ENCODE assay signal across 21 cellular contexts in genomic region chr20:6184086-6184485, GRCh38.
DNase-seq lines count a peak whose midpoint lies in the region; ATAC-seq, FAIRE-seq and TF ChIP-seq lines count a peak whose summit lies in the region.
"Had no signal": no experiment of that assay in that cellular context is flagged by ENCODE, and none has a peak within 500 bp of the region (broad histone marks: within the 10 kb centered on the region; RNA-seq: fewer than 3 reads in every experiment).

No MANE protein-coding gene starts in this region.

- no peak overlapping the region for H2BK5ac ChIP-seq in H1 (ENCODE audit: low read depth, low read length)

- H3K4me1 ChIP-seq in H1 (replicated peaks in 1 of 4; ENCODE audit: control insufficient read depth in 3 of 4, insufficient read depth in 4 of 4, low read length in 3 of 4): no peaks in the 10 kb centered on the region
- H3K4me1 ChIP-seq: parathyroid adenoma, stomach, upper lobe of left lung had no signal

- no peak overlapping the region for H3K27ac Mint-ChIP-seq in activated CD8-positive, alpha-beta T cell treated with anti-CD3 and anti-CD28 coated beads for 36 hours
- H3K27ac Mint-ChIP-seq: activated naive CD8-positive, alpha-beta T cell treated with anti-CD3 and anti-CD28 coated beads, Interleukin-2, amount 50 U/mL, for 24 hours; CD8-positive, alpha-beta T cell; naive thymus-derived CD8-positive, alpha-beta T cell had no signal

- ATAC-seq in HG02938 (IDR thresholded peaks at IDR 0.05; ENCODE audit: unreplicated experiment): no peak
- ATAC-seq in activated CD8-positive, alpha-beta T cell treated with anti-CD3 and anti-CD28 coated beads for 36 hours: no peak
- ATAC-seq: activated naive CD8-positive, alpha-beta T cell treated with anti-CD3 and anti-CD28 coated beads, Interleukin-2, amount 50 U/mL, for 24 hours; CD8-positive, alpha-beta T cell; naive thymus-derived CD8-positive, alpha-beta T cell had no signal

- no peak overlapping the region for H2BK120ac ChIP-seq in H1 (replicated peaks; ENCODE audit: low read depth, low read length)

- WGBS in H1 (ENCODE audit: extremely low coverage in 1 of 2, insufficient coverage in 1 of 2, insufficient read length in 1 of 2, insufficient replicate concordance in 2 of 2, low coverage in 1 of 2, low lambda C conversion rate in 2 of 2, missing lambda C conversion rate in 1 of 2), 2 experiments: 85% methylated on average over 6 of the region's 6 CpGs; no CpG with 5 or more reads in 1 of the 2 experiments

- H2BK15ac ChIP-seq in H1 (ENCODE audit: low read length): no peak overlapping the region

- POLR2A ChIA-PET in H1 (lab: Charles Lee; ENCODE audit: partially characterized antibody): interaction anchor here (0.7 kb wide), 1 partner anchor 354 kb away, joined by 3 read pairs; no protein-coding TSS in a partner anchor
- POLR2A ChIA-PET in activated CD8-positive, alpha-beta T cell treated with anti-CD3 and anti-CD28 coated beads for 36 hours (lab: Charles Lee): no interaction called here

- no peak overlapping the region for H4K5ac ChIP-seq in H1 (ENCODE audit: insufficient read length, low read depth, low read length)

- no peak overlapping the region for H3K4ac ChIP-seq in H1 (replicated peaks; ENCODE audit: insufficient read length, low read depth, low read length)

- no peak overlapping the region for H3K4me3 Mint-ChIP-seq in activated CD8-positive, alpha-beta T cell treated with anti-CD3 and anti-CD28 coated beads for 36 hours
- H3K4me3 Mint-ChIP-seq: activated naive CD8-positive, alpha-beta T cell treated with anti-CD3 and anti-CD28 coated beads, Interleukin-2, amount 50 U/mL, for 24 hours; CD8-positive, alpha-beta T cell; naive thymus-derived CD8-positive, alpha-beta T cell had no signal

- H3K18ac ChIP-seq in H1 (ENCODE audit: extremely low read depth, low read length): no peak overlapping the region

- H3K79me1 ChIP-seq in H1 (ENCODE audit: low read depth, low read length): no peaks in the 10 kb centered on the region

- no peak overlapping the region; the same call in 1 of the 2 replicates for H4K8ac ChIP-seq in H1 (ENCODE audit: extremely low read depth, insufficient read depth, low read length)

- no peaks in the 10 kb centered on the region for H3K9me3 ChIP-seq in H1 (ENCODE audit: insufficient read depth in 2 of 2, low read depth in 1 of 2, low read length in 1 of 2)
- H3K9me3 ChIP-seq: stomach, upper lobe of left lung had no signal

- H3K4me3 ChIP-seq in H1 (ENCODE audit: extremely low read depth in 1 of 4, insufficient read depth in 2 of 4, low read depth in 3 of 4, low read length in 4 of 4): no peak overlapping the region
- H3K4me3 ChIP-seq: SK-N-MC, stomach, upper lobe of left lung had no signal

- TF ChIP-seq CTCF in 22Rv1 (IDR thresholded peaks at IDR 0.05): peak; percentile 28
- peak; percentile 11 for TF ChIP-seq CTCF in GM10266 (IDR thresholded peaks at IDR 0.05; ENCODE audit: control insufficient read depth, insufficient read depth, low read depth, missing control alignments)
- TF ChIP-seq CTCF in H1 (IDR thresholded peaks at IDR 0.05; ENCODE audit: control extremely low read depth in 1 of 3, insufficient read depth in 1 of 3, low read depth in 1 of 3, low read length in 3 of 3): peak; percentile 21 to 55 (median 49); a peak in 3 of 4 replicates
- no peak for TF ChIP-seq CTCF in activated CD8-positive, alpha-beta T cell treated with anti-CD3 and anti-CD28 coated beads for 36 hours (IDR thresholded peaks at IDR 0.05)

- no peaks in the 10 kb centered on the region for H3K27me3 Mint-ChIP-seq in activated CD8-positive, alpha-beta T cell treated with anti-CD3 and anti-CD28 coated beads for 36 hours

- H3K4me1 Mint-ChIP-seq in activated CD8-positive, alpha-beta T cell treated with anti-CD3 and anti-CD28 coated beads for 36 hours (ENCODE audit: low read depth): no peaks in the 10 kb centered on the region
- H3K4me1 Mint-ChIP-seq: activated naive CD8-positive, alpha-beta T cell treated with anti-CD3 and anti-CD28 coated beads, Interleukin-2, amount 50 U/mL, for 24 hours; naive thymus-derived CD8-positive, alpha-beta T cell had no signal

- H3K14ac ChIP-seq in H1 (ENCODE audit: insufficient read length): no peak overlapping the region

- H3K9me3 Mint-ChIP-seq in activated CD8-positive, alpha-beta T cell treated with anti-CD3 and anti-CD28 coated beads for 36 hours: no peaks in the 10 kb centered on the region
- H3K9me3 Mint-ChIP-seq: activated naive CD8-positive, alpha-beta T cell treated with anti-CD3 and anti-CD28 coated beads, Interleukin-2, amount 50 U/mL, for 24 hours; CD8-positive, alpha-beta T cell had no signal

- no peak overlapping the region for H3K27ac ChIP-seq in 22Rv1
- no peak overlapping the region for H3K27ac ChIP-seq in H1 (ENCODE audit: low read depth, low read length)
- H3K27ac ChIP-seq: parathyroid adenoma, SK-N-MC, stomach, upper lobe of left lung had no signal

- H4K91ac ChIP-seq in H1 (replicated peaks; ENCODE audit: insufficient read length, low read length): no peak overlapping the region

- peaks cover 0 to 1% (median 0%) of the 10 kb centered on the region in 4 experiments; a peak in 1 of 7 replicates for H3K27me3 ChIP-seq in H1 (replicated peaks in 1 of 4; ENCODE audit: control insufficient read depth in 3 of 4, extremely low read depth in 1 of 4, insufficient read depth in 3 of 4, low read length in 3 of 4)
- H3K27me3 ChIP-seq: upper lobe of left lung had no signal

- no peak overlapping the region for H3K23ac ChIP-seq in H1 (ENCODE audit: insufficient read length)

- no peak overlapping the region for H2BK20ac ChIP-seq in H1 (ENCODE audit: low read length)

- no peak overlapping the region for H2BK12ac ChIP-seq in H1 (ENCODE audit: low read depth, low read length)

- no peaks in the 10 kb centered on the region for H3K36me3 ChIP-seq in H1 (ENCODE audit: control insufficient read depth in 2 of 4, insufficient read depth in 4 of 4, low read length in 3 of 4)
- H3K36me3 ChIP-seq: stomach, upper lobe of left lung had no signal

- no peak overlapping the region for H3K9ac ChIP-seq in H1 (replicated peaks in 1 of 4; ENCODE audit: extremely low read depth in 1 of 4, low read depth in 3 of 4, low read length in 3 of 4)
- H3K9ac ChIP-seq: parathyroid adenoma had no signal

- no peaks in the 10 kb centered on the region for H3K23me2 ChIP-seq in H1 (ENCODE audit: low read depth, low read length)

- no peak overlapping the region for H3K56ac ChIP-seq in H1 (replicated peaks; ENCODE audit: insufficient read length, low read depth, low read length)

- no peak overlapping the region for H3K4me2 ChIP-seq in H1 (ENCODE audit: insufficient read depth in 1 of 2, low read depth in 2 of 2, low read length in 2 of 2)

- H4K20me1 ChIP-seq in H1 (replicated peaks in 1 of 2; ENCODE audit: control insufficient read depth in 1 of 2, insufficient read depth in 2 of 2, low read length in 2 of 2): no peaks in the 10 kb centered on the region

- CTCF ChIA-PET in H1 (lab: Charles Lee; ENCODE audit: partially characterized antibody): interaction anchor here (0.6 to 3.7 kb wide), 24 partner anchors 10 to 1099 kb away, joined by 3 to 18 read pairs (median 4); no protein-coding TSS in a partner anchor
- CTCF ChIA-PET in activated CD8-positive, alpha-beta T cell treated with anti-CD3 and anti-CD28 coated beads for 36 hours (lab: Charles Lee): no interaction called here

- DNase-seq in GM10266 (ENCODE audit: extremely low spot score): no peak
- peak; percentile 32 for DNase-seq in NAMALWA (ENCODE audit: low spot score)
- no peak for DNase-seq in H1 (ENCODE audit: low read depth in 1 of 2, low spot score in 2 of 2)
- DNase-seq in SKM-1 treated with dmso at 0.1 percent for 144 hours (lab: John Stamatoyannopoulos, UW; ENCODE audit: unreplicated experiment): no peak
- DNase-seq in activated CD8-positive, alpha-beta T cell treated with anti-CD3 and anti-CD28 coated beads for 36 hours: no peak
- no peak for DNase-seq in RCC 7860 (ENCODE audit: low spot score)
- DNase-seq: activated CD8-positive, alpha-beta memory T cell treated with anti-CD3 and anti-CD28 coated beads for 24 hours; activated naive CD8-positive, alpha-beta T cell treated with anti-CD3 and anti-CD28 coated beads, Interleukin-2, amount 50 U/mL, for 24 hours; CD8-positive, alpha-beta T cell; KBM-7; mesenchymal stem cell; naive thymus-derived CD8-positive, alpha-beta T cell; NCI-H1105 treated with DMSO at 0.1 percent for 48 hours; NCI-H526 treated with DMSO at 0.1 percent for 48 hours; stimulated activated CD4-positive, alpha-beta T cell treated with anti-CD3 and anti-CD28 coated beads, Interleukin-2, amount 100 ng/mL, for 24 hours; stomach had no signal

- peak; percentile 12 to 25; a peak in 2 of 4 replicates for TF ChIP-seq RAD21 in H1 (IDR thresholded peaks at IDR 0.05 in 1 of 2, conservative IDR thresholded peaks at IDR 0.05 in 1 of 2; ENCODE audit: low read depth in 2 of 2, low read length in 2 of 2)

- H3K36me3 Mint-ChIP-seq in activated CD8-positive, alpha-beta T cell treated with anti-CD3 and anti-CD28 coated beads for 36 hours (ENCODE audit: low read depth): no peaks in the 10 kb centered on the region
- H3K36me3 Mint-ChIP-seq: CD8-positive, alpha-beta T cell had no signal

- no peak for TF ChIP-seq EP300 in H1 (IDR thresholded peaks at IDR 0.05; ENCODE audit: borderline replicate concordance in 1 of 2, low read depth in 2 of 2, low read length in 2 of 2)

- intact Hi-C loops in activated CD8-positive, alpha-beta T cell treated with anti-CD3 and anti-CD28 coated beads for 36 hours (cut with micrococcal nuclease): no loop called here

- no peak for TF ChIP-seq POLR2A in H1 (IDR thresholded peaks at IDR 0.05; ENCODE audit: control extremely low read depth in 1 of 2, low read depth in 2 of 2, low read length in 2 of 2)

- no peaks in the 10 kb centered on the region for H3K79me2 ChIP-seq in H1 (ENCODE audit: control insufficient read depth in 1 of 2, insufficient read depth in 2 of 2, low read length in 2 of 2)
- H3K79me2 ChIP-seq: parathyroid adenoma had no signal

- H2AFZ ChIP-seq in H1 (ENCODE audit: low read length): no peak overlapping the region
- H2AFZ ChIP-seq: parathyroid adenoma had no signal

- FAIRE-seq in H1 (lab: Jason Lieb, UNC) (no peak), RCC 7860 (lab: Jason Lieb, UNC) (no peak)

- H2AK5ac ChIP-seq in H1 (ENCODE audit: low read depth, low read length): no peak overlapping the region

TF ChIP-seq in H1, 55 proteins besides CTCF, POLR2A, EP300 and RAD21 (continues in another document):
- no peak for TF ChIP-seq ATF2 (IDR thresholded peaks at IDR 0.05; ENCODE audit: low read length)
- no peak for TF ChIP-seq CBX8 (IDR thresholded peaks at IDR 0.05; ENCODE audit: borderline replicate concordance, low read depth, low read length)
- TF ChIP-seq TAF1 (IDR thresholded peaks at IDR 0.05; ENCODE audit: low read depth, low read length): no peak
